In the genomic region with DNA sequence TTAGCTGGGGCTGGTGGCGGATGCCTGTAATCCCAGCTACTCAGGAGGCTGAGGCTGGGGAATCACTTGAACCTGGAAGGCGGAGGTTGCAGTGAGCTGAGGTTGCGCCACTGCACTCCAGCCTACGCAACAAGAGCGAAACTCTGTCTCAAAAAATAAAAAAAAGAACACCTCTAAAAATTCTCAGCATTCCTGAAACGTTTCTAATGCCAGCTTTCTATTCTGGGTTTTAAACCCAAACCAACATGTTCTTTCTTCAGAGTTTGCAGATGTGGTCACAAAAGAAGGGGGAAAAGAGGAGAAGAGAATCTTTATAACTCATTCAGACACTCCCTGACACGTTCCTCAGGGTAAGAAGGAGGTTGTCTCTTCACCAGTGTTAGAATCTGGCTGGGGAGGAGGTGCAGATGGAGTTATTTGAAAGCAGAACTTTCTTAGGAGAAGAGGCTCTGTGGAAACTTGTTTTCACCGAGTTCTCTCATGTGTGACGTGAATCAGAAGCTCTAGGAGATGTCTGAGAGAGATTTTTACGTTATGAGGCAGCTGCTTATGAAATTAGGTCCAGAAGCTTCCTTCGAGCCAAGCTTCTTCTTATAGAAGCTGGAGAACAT, we compare ENCODE assay signal across 12 cellular contexts. TPM values are rescaled to one million over a fixed set of nuclear protein-coding genes. Genes with fewer than 3 reads are reported as not detected.
DNase-seq lines count a peak whose midpoint lies in the region; ATAC-seq, FAIRE-seq and TF ChIP-seq lines count a peak whose summit lies in the region.
"Had no signal": no experiment of that assay in that cellular context is flagged by ENCODE, and none has a peak within 500 bp of the region (broad histone marks: within the 10 kb centered on the region; RNA-seq: fewer than 3 reads in every experiment).

No MANE protein-coding gene starts in this region.

- no peaks in the 10 kb centered on the region for H3K4me1 Mint-ChIP-seq in activated naive CD4-positive, alpha-beta T cell treated with anti-CD3 and anti-CD28 coated beads, Interleukin-2, amount 10 ng/mL, durations not matched to agents 7 days and 5 days

- H3K36me3 ChIP-seq in kidney (ENCODE audit: control insufficient read depth in 1 of 2, insufficient read depth in 2 of 2, low read length in 2 of 2) (no peaks in the 10 kb centered on the region), thymus (ENCODE audit: control insufficient read depth, insufficient read depth) (no peaks in the 10 kb centered on the region)

- H3K27ac Mint-ChIP-seq in activated naive CD4-positive, alpha-beta T cell treated with anti-CD3 and anti-CD28 coated beads, Interleukin-2, amount 10 ng/mL, durations not matched to agents 7 days and 5 days: no peak overlapping the region

- H3K4me3 ChIP-seq in kidney (ENCODE audit: low read length in 2 of 2) (peak overlapping the region; percentile 37 to 53), thymus (ENCODE audit: low read length) (no peak overlapping the region)

- H3K9me3 ChIP-seq in kidney (ENCODE audit: control insufficient read depth in 1 of 2, low read length in 2 of 2) (no peaks in the 10 kb centered on the region), thymus (ENCODE audit: control insufficient read depth) (no peaks in the 10 kb centered on the region)

- no peaks in the 10 kb centered on the region for H3K36me3 Mint-ChIP-seq in activated naive CD4-positive, alpha-beta T cell treated with anti-CD3 and anti-CD28 coated beads, Interleukin-2, amount 10 ng/mL, durations not matched to agents 7 days and 5 days

- H3K27me3 Mint-ChIP-seq in activated naive CD4-positive, alpha-beta T cell treated with anti-CD3 and anti-CD28 coated beads, Interleukin-2, amount 10 ng/mL, durations not matched to agents 7 days and 5 days: peaks cover 17% of the 10 kb centered on the region

- no peaks in the 10 kb centered on the region for H3K9me3 Mint-ChIP-seq in activated naive CD4-positive, alpha-beta T cell treated with anti-CD3 and anti-CD28 coated beads, Interleukin-2, amount 10 ng/mL, durations not matched to agents 7 days and 5 days

- H3K4me1 ChIP-seq in kidney (ENCODE audit: control insufficient read depth in 1 of 2, insufficient read depth in 1 of 2, low read depth in 1 of 2, low read length in 2 of 2) (peaks cover 3 to 4% of the 10 kb centered on the region in 2 donors), thymus (ENCODE audit: control insufficient read depth, insufficient read depth, low read length) (no peaks in the 10 kb centered on the region)

- H3K27me3 ChIP-seq in thymus (ENCODE audit: control insufficient read depth, insufficient read depth): no peaks in the 10 kb centered on the region

- peak overlapping the region in 1 of 2 donors; percentile 5 for H3K9ac ChIP-seq in kidney (ENCODE audit: low read length in 2 of 2)
- H3K9ac ChIP-seq: KMS-11 had no signal

- no peak for ATAC-seq in HG03095 (IDR thresholded peaks at IDR 0.05; ENCODE audit: unreplicated experiment)
- ATAC-seq: HCT116 had no signal

- H3K4me3 Mint-ChIP-seq in activated naive CD4-positive, alpha-beta T cell treated with anti-CD3 and anti-CD28 coated beads, Interleukin-2, amount 10 ng/mL, durations not matched to agents 7 days and 5 days: no peak overlapping the region

- CTCF ChIA-PET in activated naive CD4-positive, alpha-beta T cell treated with anti-CD3 and anti-CD28 coated beads, Interleukin-2, amount 10 ng/mL, durations not matched to agents 7 days and 5 days (lab: Charles Lee): interaction anchor here (0.9 to 1.2 kb wide), 2 partner anchors 14 to 121 kb away, joined by 3 to 4 read pairs; no protein-coding TSS in a partner anchor

- intact Hi-C loops in kidney (cut with DNase I): no loop called here

- DNase-seq in GM13976 (ENCODE audit: low spot score) (peak; percentile 54), amniotic epithelial cell (ENCODE audit: low read depth) (peak; percentile 94), kidney (no peak), NCI-H2029 (lab: John Stamatoyannopoulos, UW) (no peak)
- no peak for DNase-seq in activated naive CD4-positive, alpha-beta T cell treated with anti-CD3 and anti-CD28 coated beads, Interleukin-2, amount 10 ng/mL, durations not matched to agents 7 days and 5 days
- DNase-seq in stimulated activated CD4-positive, alpha-beta T cell treated with anti-CD3 and anti-CD28 coated beads, Interleukin-4, amount 100 ng/mL, for 1 hour: no peak
- DNase-seq: erythroblast had no signal

- WGBS in thymus: 88% methylated on average over 11 of the region's 11 CpGs

- no peak for FAIRE-seq in kidney (lab: Jason Lieb, UNC)

- H3K27ac ChIP-seq in kidney (ENCODE audit: low read depth in 2 of 2, low read length in 2 of 2): peak overlapping the region; percentile 48 to 87
- H3K27ac ChIP-seq in thymus (ENCODE audit: low read depth): peak overlapping the region; percentile 46
- H3K27ac ChIP-seq: KMS-11 had no signal

- in situ Hi-C loops in GM13976 (cut with MboI; ENCODE audit: low sequenced_read_pairs, unreplicated experiment): no loop called here

- TF ChIP-seq CTCF in GM13976 (IDR thresholded peaks at IDR 0.05; ENCODE audit: borderline replicate concordance, control extremely low read depth, extremely low read depth, insufficient read depth, missing control alignments) (no peak), kidney (IDR thresholded peaks at IDR 0.05; ENCODE audit: borderline replicate concordance, extremely low read depth, insufficient read depth) (no peak)

RNA-seq across cellular contexts. Expression of a gene that starts 17.8 kb away (rescaled TPM):
- total RNA-seq in kidney: 0.57 TPM
- not detected for polyA plus RNA-seq in kidney (ENCODE audit: insufficient read depth, low read depth, low replicate concordance)
- 1.8 TPM for polyA plus RNA-seq in thymus
- polyA plus RNA-seq: neural cell had no signal

RNA-seq across cellular contexts. Expression of a gene that starts 28.7 kb away (rescaled TPM):
- total RNA-seq in kidney: 107 TPM
- polyA plus RNA-seq in kidney (ENCODE audit: insufficient read depth, low read depth, low replicate concordance): 86.3 TPM
- 151 TPM for polyA plus RNA-seq in thymus

RNA-seq across cellular contexts. Expression of a gene that starts 49.2 kb away (rescaled TPM):
- total RNA-seq in kidney: 96.2 TPM
- polyA plus RNA-seq in kidney (ENCODE audit: insufficient read depth, low read depth, low replicate concordance) (48.5 TPM), thymus (106 TPM)

Comparison
In these comparisons a context has a peak if more than half of its experiments do, and no peak if none do; other contexts are left out.
1. DNase-seq: peak in GM13976 (single experiment) and amniotic epithelial cell (single experiment); none in kidney (single experiment), NCI-H2029 (single experiment), activated naive CD4-positive, alpha-beta T cell treated with anti-CD3 and anti-CD28 coated beads, Interleukin-2, amount 10 ng/mL, durations not matched to agents 7 days and 5 days (single experiment) and stimulated activated CD4-positive, alpha-beta T cell treated with anti-CD3 and anti-CD28 coated beads, Interleukin-4, amount 100 ng/mL, for 1 hour (single experiment).